In genomic region chr3:49899815-49900214, GRCh38 we compare ENCODE assay signal across 11 cellular contexts. TPM values are rescaled to one million over a fixed set of nuclear protein-coding genes. Genes with fewer than 3 reads are reported as not detected.
A peak's percentile ranks its signal among the peaks of the same experiment; 100 is the strongest.
DNase-seq lines count a peak whose midpoint lies in the region; ATAC-seq and TF ChIP-seq lines count a peak whose summit lies in the region.
"Had no signal": no experiment of that assay in that cellular context is flagged by ENCODE, and none has a peak within 500 bp of the region (broad histone marks: within the 10 kb centered on the region; RNA-seq: fewer than 3 reads in every experiment).

No MANE protein-coding gene starts in this region.

- CTCF ChIA-PET in activated CD8-positive, alpha-beta T cell treated with anti-CD3 and anti-CD28 coated beads for 36 hours (lab: Charles Lee), result interaction anchor here (0.7 to 3.4 kb wide), 10 partner anchors 11 to 99 kb away, joined by 3 to 12 read pairs (median 3); partner anchors contain the start of gene INKA1

- H2BK120ac ChIP-seq in mesendoderm (ENCODE audit: low read depth, low read length), result no peak overlapping the region

- no peaks in the 10 kb centered on the region for H3K27me3 ChIP-seq in mesendoderm (ENCODE audit: insufficient read depth, low read length, poor library complexity)

- H3K4me2 ChIP-seq in mesendoderm (ENCODE audit: low read length), result no peak overlapping the region

- no peak overlapping the region for H3K4me3 ChIP-seq in mesendoderm (ENCODE audit: low read length)

- no peaks in the 10 kb centered on the region for H3K9me3 Mint-ChIP-seq in activated CD8-positive, alpha-beta T cell treated with anti-CD3 and anti-CD28 coated beads for 36 hours

- WGBS in mesendoderm (ENCODE audit: extremely low coverage, insufficient coverage, low lambda C conversion rate), result no CpG with 5 or more reads among the region's 5 CpGs

- H3K4me1 Mint-ChIP-seq in activated CD8-positive, alpha-beta T cell treated with anti-CD3 and anti-CD28 coated beads for 36 hours (ENCODE audit: low read depth), result peaks cover 3% of the 10 kb centered on the region

- POLR2A ChIA-PET in activated CD8-positive, alpha-beta T cell treated with anti-CD3 and anti-CD28 coated beads for 36 hours (lab: Charles Lee), result interaction anchor here (1.0 kb wide), 1 partner anchor 180 kb away, joined by 3 read pairs; the partner anchor contains the start of gene AMIGO3

- H3K79me2 ChIP-seq in mesendoderm (ENCODE audit: control insufficient read depth, insufficient read depth, low read length), result no peaks in the 10 kb centered on the region

- H3K27ac ChIP-seq in mesendoderm (ENCODE audit: low read depth, low read length), result no peak overlapping the region
- H3K27ac ChIP-seq: VCaP had no signal

- no peak overlapping the region for H4K8ac ChIP-seq in mesendoderm (ENCODE audit: low read depth, low read length)

- H3K9ac ChIP-seq in mesendoderm (ENCODE audit: low read length), result no peak overlapping the region

- no peak overlapping the region for H3K56ac ChIP-seq in mesendoderm (ENCODE audit: low read length)

- H3K79me1 ChIP-seq in mesendoderm (ENCODE audit: low read length), result no peaks in the 10 kb centered on the region

- no peak overlapping the region for H3K27ac Mint-ChIP-seq in activated CD8-positive, alpha-beta T cell treated with anti-CD3 and anti-CD28 coated beads for 36 hours

- no peak overlapping the region for H2AK5ac ChIP-seq in mesendoderm (ENCODE audit: low read length)

- H2BK5ac ChIP-seq in mesendoderm (ENCODE audit: low read length), result no peak overlapping the region

- H2BK15ac ChIP-seq in mesendoderm (replicated peaks; ENCODE audit: low read depth), result no peak overlapping the region

- no peak for TF ChIP-seq CTCF in activated CD8-positive, alpha-beta T cell treated with anti-CD3 and anti-CD28 coated beads for 36 hours (IDR thresholded peaks at IDR 0.05)

- ATAC-seq in activated CD8-positive, alpha-beta T cell treated with anti-CD3 and anti-CD28 coated beads for 36 hours, result no peak
- ATAC-seq in GM18519 (IDR thresholded peaks at IDR 0.05; ENCODE audit: low FRiP score, unreplicated experiment) (no peak), left lobe of liver (no peak)

- no peak overlapping the region for H3K4me3 Mint-ChIP-seq in activated CD8-positive, alpha-beta T cell treated with anti-CD3 and anti-CD28 coated beads for 36 hours

- H3K27me3 Mint-ChIP-seq in activated CD8-positive, alpha-beta T cell treated with anti-CD3 and anti-CD28 coated beads for 36 hours, result no peaks in the 10 kb centered on the region

- H3K4me1 ChIP-seq in mesendoderm (ENCODE audit: control insufficient read depth, low read depth, low read length), result peaks cover 2% of the 10 kb centered on the region

- intact Hi-C loops in activated CD8-positive, alpha-beta T cell treated with anti-CD3 and anti-CD28 coated beads for 36 hours (cut with micrococcal nuclease), result no loop called here

- DNase-seq in EL (peak; percentile 17), HuH-7 (ENCODE audit: low spot score) (peak; percentile 53), mesendoderm (peak; percentile 70), T-helper 9 cell (no peak), left lobe of liver (ENCODE audit: low spot score) (no peak), NCI-H345 treated with DMSO at 0.1 percent for 48 hours (lab: John Stamatoyannopoulos, UW; ENCODE audit: unreplicated experiment) (no peak)
- peak; percentile 44 for DNase-seq in activated CD8-positive, alpha-beta T cell treated with anti-CD3 and anti-CD28 coated beads for 36 hours
- DNase-seq: cerebellar nuclear complex had no signal

- no peak overlapping the region for H3K23ac ChIP-seq in mesendoderm (ENCODE audit: low read length)

- H3K18ac ChIP-seq in mesendoderm (ENCODE audit: low read length), result no peak overlapping the region

- H3K4ac ChIP-seq in mesendoderm (ENCODE audit: low read depth, low read length), result no peak overlapping the region

- H3K36me3 Mint-ChIP-seq in activated CD8-positive, alpha-beta T cell treated with anti-CD3 and anti-CD28 coated beads for 36 hours (ENCODE audit: low read depth), result peaks cover 2% of the 10 kb centered on the region

- H4K5ac ChIP-seq in mesendoderm (ENCODE audit: low read length), result no peak overlapping the region

- no peaks in the 10 kb centered on the region for H3K36me3 ChIP-seq in mesendoderm (ENCODE audit: control insufficient read depth, insufficient read depth, low read length)

RNA-seq across cellular contexts. Expression of gene MST1R, which starts 3.9 kb away (rescaled TPM):
- 1 to 10 TPM in 1 of 2 experiments, under 1 TPM in 1; 0.79 to 1.1 TPM for total RNA-seq in activated CD8-positive, alpha-beta T cell treated with anti-CD3 and anti-CD28 coated beads for 36 hours
- polyA plus RNA-seq in mesendoderm (2013, experiment 1 of 2), result 1.7 TPM
- 1.3 TPM for polyA plus RNA-seq in mesendoderm (2013, experiment 2 of 2)
- 1.3 TPM for total RNA-seq in left lobe of liver

RNA-seq across cellular contexts. Expression of gene MON1A, which starts 29.8 kb away (rescaled TPM):
- 1 to 10 TPM; 6.9 to 8.5 TPM for total RNA-seq in activated CD8-positive, alpha-beta T cell treated with anti-CD3 and anti-CD28 coated beads for 36 hours
- 12.0 TPM for polyA plus RNA-seq in mesendoderm (2013, experiment 1 of 2)
- polyA plus RNA-seq in mesendoderm (2013, experiment 2 of 2), result 11.9 TPM
- 9.4 TPM for total RNA-seq in left lobe of liver

RNA-seq across cellular contexts. Expression of gene CAMKV, which starts 30.1 kb away (rescaled TPM):
- total RNA-seq in activated CD8-positive, alpha-beta T cell treated with anti-CD3 and anti-CD28 coated beads for 36 hours, result 1 to 10 TPM; 1.8 to 2.1 TPM
- polyA plus RNA-seq in mesendoderm (2013, experiment 1 of 2), result 10.1 TPM
- 11.2 TPM for polyA plus RNA-seq in mesendoderm (2013, experiment 2 of 2)
- not detected for total RNA-seq in left lobe of liver
- total RNA-seq: myocyte had no signal

RNA-seq across cellular contexts. Expression of gene RBM6, which starts 40.1 kb away (rescaled TPM):
- 10 to 100 TPM; 90.8 to 95.2 TPM for total RNA-seq in activated CD8-positive, alpha-beta T cell treated with anti-CD3 and anti-CD28 coated beads for 36 hours
- polyA plus RNA-seq in mesendoderm (2013, experiment 1 of 2), result 55.8 TPM
- polyA plus RNA-seq in mesendoderm (2013, experiment 2 of 2), result 56.4 TPM
- 45.7 TPM for total RNA-seq in left lobe of liver

RNA-seq across cellular contexts. Expression of gene TRAIP, which starts 43.5 kb away (rescaled TPM):
- 10 to 100 TPM; 23.2 to 25.1 TPM for total RNA-seq in activated CD8-positive, alpha-beta T cell treated with anti-CD3 and anti-CD28 coated beads for 36 hours
- 18.5 TPM for polyA plus RNA-seq in mesendoderm (2013, experiment 1 of 2)
- polyA plus RNA-seq in mesendoderm (2013, experiment 2 of 2), result 19.7 TPM
- 0.75 TPM for total RNA-seq in left lobe of liver

Comparison
In these comparisons a context has a peak if more than half of its experiments do, and no peak if none do; other contexts are left out.
1. DNase-seq: peak in EL (single experiment), HuH-7 (single experiment), activated CD8-positive, alpha-beta T cell treated with anti-CD3 and anti-CD28 coated beads for 36 hours (single experiment) and mesendoderm (single experiment); none in T-helper 9 cell (single experiment), left lobe of liver (single experiment) and NCI-H345 treated with DMSO at 0.1 percent for 48 hours (single experiment).